ENCODE assay signal across 12 cellular contexts in genomic region chr12:110256780-110257431, GRCh38. TPM values are rescaled to one million over a fixed set of nuclear protein-coding genes. Genes with fewer than 3 reads are reported as not detected.
DNase-seq lines count a peak whose midpoint lies in the region; ATAC-seq and TF ChIP-seq lines count a peak whose summit lies in the region.
"Had no signal": no experiment of that assay in that cellular context is flagged by ENCODE, and none has a peak within 500 bp of the region (broad histone marks: within the 10 kb centered on the region; RNA-seq: fewer than 3 reads in every experiment).

No MANE protein-coding gene starts in this region.

- H3K4me1 ChIP-seq in thoracic aorta (ENCODE audit: control insufficient read depth in 1 of 2, low read depth in 2 of 2), result peaks cover 16 to 35% of the 10 kb centered on the region in 2 donors

- ATAC-seq in thoracic aorta (ENCODE audit: insufficient number of reproducible peaks, low FRiP score, low read depth) (peak; percentile 41), HG03354 (IDR thresholded peaks at IDR 0.05; ENCODE audit: poor library complexity, severe bottlenecking, unreplicated experiment) (no peak), GM18520 (IDR thresholded peaks at IDR 0.05; ENCODE audit: unreplicated experiment) (no peak)
- ATAC-seq in effector memory CD8-positive, alpha-beta T cell (replicated peaks), result no peak

- H3K9me3 ChIP-seq in thoracic aorta, result no peaks in the 10 kb centered on the region
- H3K9me3 ChIP-seq: SJSA1 had no signal

- no peaks in the 10 kb centered on the region for H3K27me3 ChIP-seq in thoracic aorta (replicated peaks; ENCODE audit: insufficient read depth)
- H3K27me3 ChIP-seq: SJSA1 had no signal

- H3K4me3 ChIP-seq in NB4 (ENCODE audit: low read depth, low read length) (no peak overlapping the region), coronary artery (peak overlapping the region; percentile 42), thoracic aorta (no peak overlapping the region)
- H3K4me3 ChIP-seq: SJSA1, smooth muscle cell had no signal

- H3K27ac ChIP-seq in coronary artery (peak overlapping the region; percentile 78 to 88), thoracic aorta (peak overlapping the region; percentile 34 to 46)
- H3K27ac ChIP-seq: SJSA1 had no signal

- H3K9me3 Mint-ChIP-seq in effector memory CD8-positive, alpha-beta T cell, result no peaks in the 10 kb centered on the region
- H3K9me3 Mint-ChIP-seq: activated naive CD8-positive, alpha-beta T cell treated with anti-CD3 and anti-CD28 coated beads, Interleukin-2, amount 10 ng/mL, durations not matched to agents 7 days and 5 days had no signal

- no peaks in the 10 kb centered on the region for H3K36me3 ChIP-seq in thoracic aorta
- H3K36me3 ChIP-seq: SJSA1 had no signal

- H3K4me3 Mint-ChIP-seq in effector memory CD8-positive, alpha-beta T cell, result no peak overlapping the region
- H3K4me3 Mint-ChIP-seq: activated naive CD8-positive, alpha-beta T cell treated with anti-CD3 and anti-CD28 coated beads, Interleukin-2, amount 10 ng/mL, durations not matched to agents 7 days and 5 days had no signal

- DNase-seq in NB4 (ENCODE audit: low read depth) (peak; percentile 75), coronary artery (ENCODE audit: low spot score) (no peak), mesenteric fat pad (ENCODE audit: low spot score) (peak; percentile 89), thoracic aorta (ENCODE audit: low spot score) (no peak)
- no peak for DNase-seq in activated CD4-positive, alpha-beta T cell treated with anti-CD3 and anti-CD28 coated beads for 1 hour
- no peak for DNase-seq in effector memory CD8-positive, alpha-beta T cell
- DNase-seq: activated naive CD8-positive, alpha-beta T cell treated with anti-CD3 and anti-CD28 coated beads, Interleukin-2, amount 10 ng/mL, durations not matched to agents 7 days and 5 days; NCI-H2029 treated with DMSO at 0.1 percent for 48 hours had no signal

- no peak for TF ChIP-seq POLR2A in NB4 (IDR thresholded peaks at IDR 0.05; ENCODE audit: extremely low read depth, insufficient read length)

- TF ChIP-seq CTCF in NB4 (IDR thresholded peaks at IDR 0.05; ENCODE audit: low read depth, low read length), result no peak
- no peak for TF ChIP-seq CTCF in coronary artery (IDR thresholded peaks at IDR 0.05)
- TF ChIP-seq CTCF in thoracic aorta (IDR thresholded peaks at IDR 0.05), result no peak

- no peak overlapping the region for H3K27ac Mint-ChIP-seq in effector memory CD8-positive, alpha-beta T cell
- H3K27ac Mint-ChIP-seq: activated naive CD8-positive, alpha-beta T cell treated with anti-CD3 and anti-CD28 coated beads, Interleukin-2, amount 10 ng/mL, durations not matched to agents 7 days and 5 days had no signal

- no peaks in the 10 kb centered on the region for H3K36me3 Mint-ChIP-seq in effector memory CD8-positive, alpha-beta T cell (ENCODE audit: insufficient read depth)
- H3K36me3 Mint-ChIP-seq: activated naive CD8-positive, alpha-beta T cell treated with anti-CD3 and anti-CD28 coated beads, Interleukin-2, amount 10 ng/mL, durations not matched to agents 7 days and 5 days had no signal

- H3K27me3 Mint-ChIP-seq in effector memory CD8-positive, alpha-beta T cell, result peaks cover 0 to 25% of the 10 kb centered on the region in 2 donors

- no peaks in the 10 kb centered on the region for H3K4me1 Mint-ChIP-seq in effector memory CD8-positive, alpha-beta T cell (ENCODE audit: low read depth in 2 of 2)
- H3K4me1 Mint-ChIP-seq: activated naive CD8-positive, alpha-beta T cell treated with anti-CD3 and anti-CD28 coated beads, Interleukin-2, amount 10 ng/mL, durations not matched to agents 7 days and 5 days had no signal

RNA-seq across cellular contexts. Expression of gene ATP2A2, which starts 24.1 kb away (rescaled TPM):
- total RNA-seq in mesenteric fat pad (232 TPM), thoracic aorta (100 to 1,000 TPM; 226 to 290 TPM)

Comparison
In these comparisons a context has a peak if more than half of its experiments do, and no peak if none do; other contexts are left out.
1. DNase-seq: peak in NB4 (single experiment) and mesenteric fat pad (single experiment); none in coronary artery (single experiment), thoracic aorta (single experiment), activated CD4-positive, alpha-beta T cell treated with anti-CD3 and anti-CD28 coated beads for 1 hour (single experiment) and effector memory CD8-positive, alpha-beta T cell (0 of 3).